Comparison of ENCODE assay signal across 29 cellular contexts in the genomic region with DNA sequence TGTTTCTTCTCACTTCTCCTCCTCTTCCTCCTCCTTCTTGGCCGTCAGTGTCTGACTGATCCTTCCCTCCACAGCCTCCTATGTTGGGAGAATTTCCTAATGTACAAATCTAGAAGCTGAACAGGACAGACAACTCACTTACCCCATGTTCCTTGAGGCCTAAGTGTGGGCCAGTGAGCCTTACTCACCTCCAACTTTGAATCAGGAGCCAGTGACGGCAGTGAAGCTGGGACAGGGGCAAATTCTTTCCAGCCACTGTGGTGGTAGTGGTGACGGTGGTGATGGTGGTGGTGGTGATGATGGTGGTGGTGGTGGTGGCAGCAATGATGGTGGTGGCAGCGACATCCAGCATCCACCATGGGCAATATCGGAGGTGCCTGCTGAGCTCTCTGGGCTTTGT.
"Had no signal": no experiment of that assay in that cellular context is flagged by ENCODE, and none has a peak within 500 bp of the region (broad histone marks: within the 10 kb centered on the region; RNA-seq: fewer than 3 reads in every experiment).

No MANE protein-coding gene starts in this region.

- H3K4me3 ChIP-seq: ascending aorta, cardiac muscle cell had no signal

- H3K27me3 ChIP-seq: ascending aorta, cardiac muscle cell had no signal

- H3K36me3 ChIP-seq: ascending aorta, cardiac muscle cell, WERI-Rb-1 had no signal

- H3K9me3 ChIP-seq: ascending aorta had no signal

- H3K27ac ChIP-seq: ascending aorta, cardiac muscle cell, WERI-Rb-1 had no signal

- DNase-seq: activated CD4-positive, alpha-beta memory T cell treated with anti-CD3 and anti-CD28 coated beads, Interleukin-2, amount 10 ng/mL, durations not matched to agents 7 days and 5 days; activated CD4-positive, alpha-beta T cell treated with anti-CD3 and anti-CD28 coated beads for 1 hour; activated CD4-positive, alpha-beta T cell treated with anti-CD3 and anti-CD28 coated beads for 36 hours; activated CD4-positive, alpha-beta T cell treated with anti-CD3 and anti-CD28 coated beads for 48 hours; activated CD4-positive, alpha-beta T cell treated with anti-CD3 and anti-CD28 coated beads, Interleukin-2, amount 10 ng/mL, durations not matched to agents 7 days and 5 days; activated CD4-positive, alpha-beta T cell treated with anti-CD3 and anti-CD28 coated beads, Interleukin-2, amount 50 U/mL, for 48 hours; activated CD4-positive, CD25-positive, alpha-beta regulatory T cell; activated CD8-positive, alpha-beta memory T cell treated with anti-CD3 and anti-CD28 coated beads for 24 hours; activated CD8-positive, alpha-beta memory T cell treated with anti-CD3 and anti-CD28 coated beads, Interleukin-2, amount 10 ng/mL, durations not matched to agents 7 days and 5 days; activated CD8-positive, alpha-beta memory T cell treated with anti-CD3 and anti-CD28 coated beads, Interleukin-2, amount 50 U/mL, for 48 hours; activated CD8-positive, alpha-beta T cell treated with anti-CD3 and anti-CD28 coated beads, Interleukin-2, amount 10 ng/mL, durations not matched to agents 7 days and 5 days; activated effector memory CD4-positive, alpha-beta T cell treated with Interleukin-2 at 50 U/mL for 16 hours; activated gamma-delta T cell; activated naive CD4-positive, alpha-beta T cell treated with anti-CD3 and anti-CD28 coated beads, Interleukin-2, amount 10 ng/mL, durations not matched to agents 7 days and 5 days; activated naive CD4-positive, alpha-beta T cell treated with Interleukin-2 at 50 U/mL for 16 hours; activated naive CD8-positive, alpha-beta T cell treated with anti-CD3 and anti-CD28 coated beads, Interleukin-2, amount 10 ng/mL, durations not matched to agents 7 days and 5 days; activated naive CD8-positive, alpha-beta T cell treated with anti-CD3 and anti-CD28 coated beads, Interleukin-2, amount 50 U/mL, for 24 hours; activated T-cell treated with anti-CD3 and anti-CD28 coated beads, Interleukin-2, amount 50 U/mL, for 24 hours; activated T-cell treated with anti-CD3 and anti-CD28 coated beads, Interleukin-2, amount 50 U/mL, for 48 hours; amygdala; anterior cingulate cortex; caudate nucleus; cerebellar nuclear complex; T-helper 1 cell; T-helper 2 cell; T-helper 9 cell; WERI-Rb-1 had no signal
